Comparison of ENCODE assay signal across 8 cellular contexts in the genomic region with DNA sequence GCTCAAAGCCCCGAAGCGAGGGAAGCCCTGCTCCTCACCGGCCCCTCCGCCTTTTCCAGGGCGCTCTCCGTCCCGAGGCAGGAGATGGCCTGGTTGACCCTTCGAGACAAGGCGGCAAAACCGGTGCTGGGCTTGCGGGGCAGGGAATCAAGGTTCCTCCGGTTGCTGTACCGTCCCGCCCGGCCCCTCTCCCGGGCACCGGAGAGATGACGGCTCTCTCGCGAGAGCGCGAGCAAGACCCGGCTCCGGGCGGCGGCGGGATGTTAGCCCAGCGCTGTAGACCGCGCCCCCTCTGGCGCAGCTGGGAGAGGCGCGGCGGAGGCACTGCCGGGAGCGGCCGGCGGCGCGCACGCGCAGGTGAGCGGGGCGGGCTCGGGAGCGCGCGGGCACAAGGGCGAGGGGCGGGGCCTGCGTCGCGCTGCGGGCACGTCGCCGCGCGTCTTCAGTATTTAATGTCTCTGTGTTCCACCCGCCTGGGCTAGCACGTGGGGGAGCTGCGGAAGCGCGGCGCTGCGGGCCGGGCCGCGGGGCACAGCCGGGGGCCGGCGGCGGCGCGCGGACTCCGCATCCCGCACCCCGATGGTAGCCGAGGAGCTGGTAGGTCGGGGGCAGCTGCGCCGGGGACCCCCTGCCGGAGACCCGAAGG. TPM values are rescaled to one million over a fixed set of nuclear protein-coding genes. Genes with fewer than 3 reads are reported as not detected.
A peak's percentile ranks its signal among the peaks of the same experiment; 100 is the strongest.
DNase-seq lines count a peak whose midpoint lies in the region; ATAC-seq and TF ChIP-seq lines count a peak whose summit lies in the region.

A gene with protein sequence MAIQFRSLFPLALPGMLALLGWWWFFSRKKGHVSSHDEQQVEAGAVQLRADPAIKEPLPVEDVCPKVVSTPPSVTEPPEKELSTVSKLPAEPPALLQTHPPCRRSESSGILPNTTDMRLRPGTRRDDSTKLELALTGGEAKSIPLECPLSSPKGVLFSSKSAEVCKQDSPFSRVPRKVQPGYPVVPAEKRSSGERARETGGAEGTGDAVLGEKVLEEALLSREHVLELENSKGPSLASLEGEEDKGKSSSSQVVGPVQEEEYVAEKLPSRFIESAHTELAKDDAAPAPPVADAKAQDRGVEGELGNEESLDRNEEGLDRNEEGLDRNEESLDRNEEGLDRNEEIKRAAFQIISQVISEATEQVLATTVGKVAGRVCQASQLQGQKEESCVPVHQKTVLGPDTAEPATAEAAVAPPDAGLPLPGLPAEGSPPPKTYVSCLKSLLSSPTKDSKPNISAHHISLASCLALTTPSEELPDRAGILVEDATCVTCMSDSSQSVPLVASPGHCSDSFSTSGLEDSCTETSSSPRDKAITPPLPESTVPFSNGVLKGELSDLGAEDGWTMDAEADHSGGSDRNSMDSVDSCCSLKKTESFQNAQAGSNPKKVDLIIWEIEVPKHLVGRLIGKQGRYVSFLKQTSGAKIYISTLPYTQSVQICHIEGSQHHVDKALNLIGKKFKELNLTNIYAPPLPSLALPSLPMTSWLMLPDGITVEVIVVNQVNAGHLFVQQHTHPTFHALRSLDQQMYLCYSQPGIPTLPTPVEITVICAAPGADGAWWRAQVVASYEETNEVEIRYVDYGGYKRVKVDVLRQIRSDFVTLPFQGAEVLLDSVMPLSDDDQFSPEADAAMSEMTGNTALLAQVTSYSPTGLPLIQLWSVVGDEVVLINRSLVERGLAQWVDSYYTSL (plus strand): TSS at position 445 of the 646 bp plus-strand sequence. CDS start 20,219 bp downstream, outside the sequence.

- no peaks in the 10 kb centered on the region for H3K36me3 ChIP-seq in adrenal gland (replicated peaks in 1 of 2)
- H3K36me3 ChIP-seq in heart right ventricle: no peaks in the 10 kb centered on the region
- H3K36me3 ChIP-seq in upper lobe of right lung: no peaks in the 10 kb centered on the region

- intact Hi-C loops in adrenal gland (cut with DNase I) (no loop called here), heart right ventricle (cut with DNase I) (loop anchor here in 3 of 10 donors (2.0 to 5.0 kb wide), 3 partner anchors 50 to 108 kb away; a partner anchor contains a TSS), upper lobe of right lung (cut with DNase I) (no loop called here)

- H3K9me3 ChIP-seq in adrenal gland (replicated peaks in 1 of 3): no peaks in the 10 kb centered on the region
- H3K9me3 ChIP-seq in heart right ventricle: no peaks in the 10 kb centered on the region
- H3K9me3 ChIP-seq in upper lobe of right lung: no peaks in the 10 kb centered on the region

- no peaks in the 10 kb centered on the region for H3K36me3 Mint-ChIP-seq in progenitor cell of endocrine pancreas (ENCODE audit: insufficient read depth)

- ATAC-seq in HG02884 (IDR thresholded peaks at IDR 0.05; ENCODE audit: unreplicated experiment) (peak; percentile 85), heart right ventricle (peak; percentile 91 to 96 (median 95)), upper lobe of right lung (peak; percentile 98)

- WGBS in adrenal gland, 4 donors: 0 to 1% (median 1%) methylated on average over 2 to 85 of the region's 85 CpGs
- 0 to 1% methylated on average over 80 to 84 of the region's 85 CpGs for WGBS in heart right ventricle, 2 donors

- TF ChIP-seq POLR2A in GM15510 (IDR thresholded peaks at IDR 0.05; ENCODE audit: borderline replicate concordance, extremely low read depth, insufficient read length) (peak; percentile 91), adrenal gland (IDR thresholded peaks at IDR 0.05) (peak; percentile 91 to 96)

- peak in 5 of 6 experiments; percentile 16 to 57 (median 35) for TF ChIP-seq CTCF in adrenal gland (IDR thresholded peaks at IDR 0.05)
- peak in 8 of 9 donors; percentile 7 to 49 (median 32) for TF ChIP-seq CTCF in heart right ventricle (IDR thresholded peaks at IDR 0.05)
- TF ChIP-seq CTCF in progenitor cell of endocrine pancreas (IDR thresholded peaks at IDR 0.05; ENCODE audit: unreplicated experiment): peak; percentile 34
- peak; percentile 12 for TF ChIP-seq CTCF in upper lobe of right lung (IDR thresholded peaks at IDR 0.05)

- peaks cover 29% of the 10 kb centered on the region for H3K4me1 Mint-ChIP-seq in progenitor cell of endocrine pancreas (ENCODE audit: low read depth)

- peak within 1 kb of the TSS; percentile 39 to 99 (median 95) for H3K27ac ChIP-seq in adrenal gland
- H3K27ac ChIP-seq in heart right ventricle: peak within 1 kb of the TSS; percentile 88 to 99 (median 95)
- H3K27ac ChIP-seq in upper lobe of right lung: peak within 1 kb of the TSS; percentile 98

- H3K27ac Mint-ChIP-seq in progenitor cell of endocrine pancreas: peak within 1 kb of the TSS; percentile 97

- peak within 1 kb of the TSS; percentile 86 for H3K4me3 Mint-ChIP-seq in progenitor cell of endocrine pancreas (ENCODE audit: low read depth)

- no peaks in the 10 kb centered on the region for H3K9me3 Mint-ChIP-seq in progenitor cell of endocrine pancreas (ENCODE audit: low read depth)

- no peaks in the 10 kb centered on the region for H3K27me3 ChIP-seq in adrenal gland
- H3K27me3 ChIP-seq in heart right ventricle: no peaks in the 10 kb centered on the region
- no peaks in the 10 kb centered on the region for H3K27me3 ChIP-seq in upper lobe of right lung

- H3K4me1 ChIP-seq in adrenal gland (replicated peaks in 1 of 2): peaks cover 10 to 32% of the 10 kb centered on the region in 2 donors
- peaks cover 6 to 57% (median 38%) of the 10 kb centered on the region in 9 donors for H3K4me1 ChIP-seq in heart right ventricle
- H3K4me1 ChIP-seq in upper lobe of right lung: peaks cover 11% of the 10 kb centered on the region

- peak within 1 kb of the TSS; percentile 43 to 95 (median 55) for H3K4me3 ChIP-seq in adrenal gland
- H3K4me3 ChIP-seq in heart right ventricle: peak within 1 kb of the TSS; percentile 42 to 95 (median 78)
- H3K4me3 ChIP-seq in upper lobe of right lung: peak within 1 kb of the TSS; percentile 89

- DNase-seq in NCI-H146 treated with DMSO at 0.1 percent for 48 hours (lab: John Stamatoyannopoulos, UW; ENCODE audit: unreplicated experiment) (peak; percentile 74), T-helper 1 cell (peak; percentile 92 to 99 (median 95)), adrenal gland (peak; percentile 95 to 98 (median 97)), heart right ventricle (peak; percentile 94 to 97), progenitor cell of endocrine pancreas (ENCODE audit: low spot score, unreplicated experiment) (peak; percentile 95), upper lobe of right lung (peak; percentile 99)

- no peaks in the 10 kb centered on the region for H3K27me3 Mint-ChIP-seq in progenitor cell of endocrine pancreas

RNA-seq across cellular contexts. Expression of the gene that starts here (rescaled TPM):
- total RNA-seq in adrenal gland (100 to 1,000 TPM in 1 of 8 donors, 10 to 100 TPM in 7; 25.4 to 259 (median 30.0) TPM), heart right ventricle (100 to 1,000 TPM; 107 to 234 (median 160) TPM), progenitor cell of endocrine pancreas (63.3 and 67.9 TPM in 2 replicates), upper lobe of right lung (59.9 TPM)
- polyA plus RNA-seq in adrenal gland (10 to 100 TPM; 15.2 to 46.6 (median 16.2) TPM), heart right ventricle (100 to 1,000 TPM in 1 of 2 donors, 10 to 100 TPM in 1; 31.0 to 101 TPM)

Comparison
In these comparisons a context has a peak if more than half of its experiments do, and no peak if none do; other contexts are left out.
1. Peak in every context shown above with its lines: DNase-seq, ATAC-seq, H3K4me3 ChIP-seq and H3K27ac ChIP-seq.